ENCODE assay signal across 1 cellular context in the genomic region with DNA sequence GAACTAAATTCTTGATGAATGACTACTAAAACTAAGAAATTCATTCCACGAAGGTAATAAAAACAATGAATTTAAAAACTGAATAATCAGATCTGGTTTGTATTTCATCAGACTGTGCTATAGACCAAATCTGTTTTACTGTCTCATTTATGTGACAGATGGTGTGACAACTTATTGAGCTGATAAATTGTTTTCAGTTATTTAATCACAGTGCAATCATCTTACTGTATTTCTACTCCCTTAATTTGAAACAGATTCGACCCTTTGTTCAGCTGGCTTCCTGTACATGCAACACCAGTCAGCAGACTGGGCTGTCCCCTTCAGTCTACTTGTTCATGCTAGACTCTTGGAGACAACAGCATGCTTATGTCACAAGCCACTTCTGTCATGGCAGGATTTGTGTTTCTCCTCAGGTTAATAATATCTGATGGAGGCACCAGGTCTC.
TF ChIP-seq lines count a peak whose summit lies in the region.

No MANE protein-coding gene starts in this region.

TF ChIP-seq in SK-N-SH, 30 proteins besides CTCF, POLR2A, EP300 and RAD21 (continued from another document):
- peak; percentile 91 for TF ChIP-seq TCF12 (IDR thresholded peaks at IDR 0.05)
- peak; percentile 79 for TF ChIP-seq MXI1 (IDR thresholded peaks at IDR 0.05; ENCODE audit: low read depth, low read length)
- TF ChIP-seq FOXJ3 (CRISPR knock-in tag; IDR thresholded peaks at IDR 0.05): peak; percentile 90
- TF ChIP-seq RCOR1 (IDR thresholded peaks at IDR 0.05; ENCODE audit: low read length): peak; percentile 94
- TF ChIP-seq TEAD4 (IDR thresholded peaks at IDR 0.05; ENCODE audit: borderline replicate concordance, insufficient read depth): 0 out of 2 replicates have a peak, but pooled peaks have one; percentile 26
- TF ChIP-seq JUND (IDR thresholded peaks at IDR 0.05): 0 out of 2 replicates have a peak, but pooled peaks have one; percentile 18
- TF ChIP-seq, protein P1, sequence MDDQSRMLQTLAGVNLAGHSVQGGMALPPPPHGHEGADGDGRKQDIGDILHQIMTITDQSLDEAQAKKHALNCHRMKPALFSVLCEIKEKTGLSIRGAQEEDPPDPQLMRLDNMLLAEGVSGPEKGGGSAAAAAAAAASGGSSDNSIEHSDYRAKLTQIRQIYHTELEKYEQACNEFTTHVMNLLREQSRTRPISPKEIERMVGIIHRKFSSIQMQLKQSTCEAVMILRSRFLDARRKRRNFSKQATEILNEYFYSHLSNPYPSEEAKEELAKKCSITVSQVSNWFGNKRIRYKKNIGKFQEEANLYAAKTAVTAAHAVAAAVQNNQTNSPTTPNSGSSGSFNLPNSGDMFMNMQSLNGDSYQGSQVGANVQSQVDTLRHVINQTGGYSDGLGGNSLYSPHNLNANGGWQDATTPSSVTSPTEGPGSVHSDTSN (IDR thresholded peaks at IDR 0.05): peak; percentile 80
- no peak for TF ChIP-seq RXRA (IDR thresholded peaks at IDR 0.05; ENCODE audit: borderline replicate concordance, low read depth)
- peak; percentile 82 for TF ChIP-seq GATA2 (CRISPR knock-in tag; IDR thresholded peaks at IDR 0.05)
- TF ChIP-seq RFX5 (IDR thresholded peaks at IDR 0.05; ENCODE audit: low read length): no peak
